ENCODE assay signal across 8 cellular contexts in genomic region chr12:71639341-71639760, GRCh38. TPM values are rescaled to one million over a fixed set of nuclear protein-coding genes. Genes with fewer than 3 reads are reported as not detected.
DNase-seq lines count a peak whose midpoint lies in the region; ATAC-seq and TF ChIP-seq lines count a peak whose summit lies in the region.

No MANE protein-coding gene starts in this region.

- no peaks in the 10 kb centered on the region for H3K9me3 Mint-ChIP-seq in activated T-cell treated with anti-CD3 and anti-CD28 coated beads, Interleukin-2, amount 50 U/mL, for 4 hours
- H3K9me3 Mint-ChIP-seq in stimulated activated naive B cell treated with anti-CD40 and anti-IgM and Interleukin-4, amounts not matched to agents 10 μg/mL and 1 μg/mL and 100 μg/mL, for 72 hours, result no peaks in the 10 kb centered on the region

- 59 to 78% methylated on average over 2 of the region's 2 CpGs for WGBS in body of pancreas, 2 donors

- H3K36me3 ChIP-seq in HUES48 (ENCODE audit: control insufficient read depth, insufficient read depth, low read length), result peaks cover 87% of the 10 kb centered on the region
- H3K36me3 ChIP-seq in body of pancreas (replicated peaks in 1 of 2; ENCODE audit: insufficient read depth in 1 of 2, low read depth in 2 of 2), result peaks cover 13 to 25% of the 10 kb centered on the region in 2 donors

- DNase-seq in activated T-cell treated with anti-CD3 and anti-CD28 coated beads, Interleukin-2, amount 50 U/mL, for 4 hours, result no peak
- DNase-seq in activated T-cell treated with anti-CD3 and anti-CD28 coated beads, Interleukin-2, amount 50 U/mL, for 48 hours, result no peak
- DNase-seq in cardiac fibroblast (ENCODE audit: low read depth in 2 of 2) (peak in 1 of 2 donors; percentile 8), body of pancreas (no peak), GOT3 (lab: John Stamatoyannopoulos, UW) (no peak)
- no peak for DNase-seq in stimulated activated naive B cell treated with anti-CD40 and anti-IgM and Interleukin-4, amounts not matched to agents 10 μg/mL and 1 μg/mL and 100 μg/mL, for 72 hours

- TF ChIP-seq CTCF in cardiac fibroblast (IDR thresholded peaks at IDR 0.05; ENCODE audit: low read depth, low read length) (peak; percentile 9), body of pancreas (IDR thresholded peaks at IDR 0.05) (no peak)

- H3K9ac ChIP-seq in HUES48 (ENCODE audit: low read depth, low read length), result no peak overlapping the region

- H3K27ac Mint-ChIP-seq in stimulated activated naive B cell treated with anti-CD40 and anti-IgM and Interleukin-4, amounts not matched to agents 10 μg/mL and 1 μg/mL and 100 μg/mL, for 72 hours, result peak overlapping the region; percentile 75

- H3K27me3 Mint-ChIP-seq in activated T-cell treated with anti-CD3 and anti-CD28 coated beads, Interleukin-2, amount 50 U/mL, for 4 hours (ENCODE audit: low read depth), result no peaks in the 10 kb centered on the region
- no peaks in the 10 kb centered on the region for H3K27me3 Mint-ChIP-seq in stimulated activated naive B cell treated with anti-CD40 and anti-IgM and Interleukin-4, amounts not matched to agents 10 μg/mL and 1 μg/mL and 100 μg/mL, for 72 hours

- peaks cover 30% of the 10 kb centered on the region for H3K4me1 Mint-ChIP-seq in activated T-cell treated with anti-CD3 and anti-CD28 coated beads, Interleukin-2, amount 50 U/mL, for 4 hours (ENCODE audit: low read depth)
- peaks cover 9 to 15% of the 10 kb centered on the region in 2 donors for H3K4me1 Mint-ChIP-seq in stimulated activated naive B cell treated with anti-CD40 and anti-IgM and Interleukin-4, amounts not matched to agents 10 μg/mL and 1 μg/mL and 100 μg/mL, for 72 hours

- intact Hi-C loops in body of pancreas (cut with DNase I), result no loop called here

- H3K4me3 ChIP-seq in HUES48 (ENCODE audit: low read depth, low read length), result no peak overlapping the region
- no peak overlapping the region for H3K4me3 ChIP-seq in cardiac fibroblast (replicated peaks in 1 of 2; ENCODE audit: low read depth in 2 of 2, low read length in 2 of 2)
- H3K4me3 ChIP-seq in body of pancreas, result no peak overlapping the region

- H3K4me1 ChIP-seq in HUES48 (ENCODE audit: control insufficient read depth, insufficient read depth, low read length) (no peaks in the 10 kb centered on the region), body of pancreas (no peaks in the 10 kb centered on the region)

- H3K4me3 Mint-ChIP-seq in activated T-cell treated with anti-CD3 and anti-CD28 coated beads, Interleukin-2, amount 50 U/mL, for 4 hours, result no peak overlapping the region
- H3K4me3 Mint-ChIP-seq in stimulated activated naive B cell treated with anti-CD40 and anti-IgM and Interleukin-4, amounts not matched to agents 10 μg/mL and 1 μg/mL and 100 μg/mL, for 72 hours, result no peak overlapping the region

- ATAC-seq in activated T-cell treated with anti-CD3 and anti-CD28 coated beads, Interleukin-2, amount 50 U/mL, for 4 hours, result peak; percentile 27 to 35
- ATAC-seq in stimulated activated naive B cell treated with anti-CD40 and anti-IgM and Interleukin-4, amounts not matched to agents 10 μg/mL and 1 μg/mL and 100 μg/mL, for 72 hours (replicated peaks), result peak; percentile 56 to 68
- ATAC-seq in body of pancreas (no peak), HG03095 (IDR thresholded peaks at IDR 0.05; ENCODE audit: unreplicated experiment) (no peak)

- H3K9me3 ChIP-seq in HUES48 (ENCODE audit: control insufficient read depth, insufficient read depth, low read length) (no peaks in the 10 kb centered on the region), body of pancreas (no peaks in the 10 kb centered on the region)

- no peak for TF ChIP-seq POLR2A in body of pancreas (IDR thresholded peaks at IDR 0.05)

- H3K36me3 Mint-ChIP-seq in activated T-cell treated with anti-CD3 and anti-CD28 coated beads, Interleukin-2, amount 50 U/mL, for 4 hours (ENCODE audit: insufficient read depth), result peaks cover 46% of the 10 kb centered on the region
- H3K36me3 Mint-ChIP-seq in stimulated activated naive B cell treated with anti-CD40 and anti-IgM and Interleukin-4, amounts not matched to agents 10 μg/mL and 1 μg/mL and 100 μg/mL, for 72 hours, result peaks cover 16 to 35% of the 10 kb centered on the region in 2 donors

- H3K27me3 ChIP-seq in HUES48 (ENCODE audit: control insufficient read depth, insufficient read depth, low read length), result no peaks in the 10 kb centered on the region
- no peaks in the 10 kb centered on the region for H3K27me3 ChIP-seq in body of pancreas

- H3K27ac ChIP-seq in HUES48 (ENCODE audit: low read depth, low read length) (peak overlapping the region; percentile 9), body of pancreas (no peak overlapping the region)

RNA-seq across cellular contexts. Expression of gene ZFC3H1, which starts 24.3 kb away (rescaled TPM):
- total RNA-seq in activated T-cell treated with anti-CD3 and anti-CD28 coated beads, Interleukin-2, amount 50 U/mL, for 4 hours, result 10 to 100 TPM; 26.1 to 37.2 (median 28.6) TPM
- 100 to 1,000 TPM in 1 of 2 donors, 10 to 100 TPM in 1; 36.1 to 116 TPM for total RNA-seq in body of pancreas

RNA-seq across cellular contexts. Expression of gene THAP2, which starts 24.8 kb away (rescaled TPM):
- 10 to 100 TPM in 2 of 3 donors, 1 to 10 TPM in 1; 6.5 to 11.6 (median 10.1) TPM for total RNA-seq in activated T-cell treated with anti-CD3 and anti-CD28 coated beads, Interleukin-2, amount 50 U/mL, for 4 hours
- 10 to 100 TPM in 1 of 2 donors, under 1 TPM in 1; 0.99 to 15.0 TPM for total RNA-seq in body of pancreas

RNA-seq across cellular contexts. Expression of gene TMEM19, which starts 46.5 kb away (rescaled TPM):
- total RNA-seq in activated T-cell treated with anti-CD3 and anti-CD28 coated beads, Interleukin-2, amount 50 U/mL, for 4 hours, result 10 to 100 TPM; 10.4 to 17.8 (median 14.8) TPM
- 10 to 100 TPM; 11.2 to 16.6 TPM for total RNA-seq in body of pancreas

Comparison
In these comparisons a context has a peak if more than half of its experiments do, and no peak if none do; other contexts are left out.
1. ATAC-seq: peak in activated T-cell treated with anti-CD3 and anti-CD28 coated beads, Interleukin-2, amount 50 U/mL, for 4 hours (2 of 2) and stimulated activated naive B cell treated with anti-CD40 and anti-IgM and Interleukin-4, amounts not matched to agents 10 μg/mL and 1 μg/mL and 100 μg/mL, for 72 hours (2 of 2); none in body of pancreas (single experiment) and HG03095 (single experiment).